ENCODE assay signal across 9 cellular contexts in genomic region chr1:110084226-110085078, GRCh38. TPM values are rescaled to one million over a fixed set of nuclear protein-coding genes. Genes with fewer than 3 reads are reported as not detected.
DNase-seq lines count a peak whose midpoint lies in the region; ATAC-seq and TF ChIP-seq lines count a peak whose summit lies in the region.
"Had no signal": no experiment of that assay in that cellular context is flagged by ENCODE, and none has a peak within 500 bp of the region (broad histone marks: within the 10 kb centered on the region; RNA-seq: fewer than 3 reads in every experiment).

No MANE protein-coding gene starts in this region.

- H3K27me3 ChIP-seq in HUES64 (ENCODE audit: insufficient read depth, low read length) (peaks cover 83% of the 10 kb centered on the region), iPS DF 6.9 (ENCODE audit: control insufficient read depth, insufficient read depth, low read length) (peaks cover 56% of the 10 kb centered on the region)

- H3K27ac ChIP-seq in HUES64 (ENCODE audit: low read depth, low read length) (no peak overlapping the region), iPS DF 6.9 (ENCODE audit: low read length) (no peak overlapping the region)

- peaks cover 58 to 70% (median 61%) of the 10 kb centered on the region in 3 donors for H3K27me3 Mint-ChIP-seq in CD14-positive monocyte (ENCODE audit: low read depth in 3 of 3)
- H3K27me3 Mint-ChIP-seq in activated naive CD8-positive, alpha-beta T cell treated with anti-CD3 and anti-CD28 coated beads, Interleukin-2, amount 50 U/mL, for 24 hours, result peaks cover 57% of the 10 kb centered on the region

- H3K9me3 ChIP-seq in HUES64 (ENCODE audit: insufficient read depth, low read depth, low read length), result no peaks in the 10 kb centered on the region
- no peaks in the 10 kb centered on the region for H3K9me3 ChIP-seq in iPS DF 6.9 (ENCODE audit: control insufficient read depth, insufficient read depth, low read length)

- DNase-seq in CD14-positive monocyte (ENCODE audit: low spot score), result no peak
- peak; percentile 29 for DNase-seq in activated naive CD8-positive, alpha-beta T cell treated with anti-CD3 and anti-CD28 coated beads, Interleukin-2, amount 50 U/mL, for 24 hours
- no peak for DNase-seq in iPS DF 6.9 (ENCODE audit: low read depth, low spot score)
- DNase-seq in sciatic nerve (ENCODE audit: low spot score), result peak; percentile 72
- no peak for DNase-seq in glomerular visceral epithelial cell (ENCODE audit: extremely low spot score)
- DNase-seq in SKM-1 (lab: John Stamatoyannopoulos, UW; ENCODE audit: unreplicated experiment), result no peak

- H3K36me3 ChIP-seq in HUES64 (ENCODE audit: insufficient read depth, low read length), result no peaks in the 10 kb centered on the region
- no peaks in the 10 kb centered on the region for H3K36me3 ChIP-seq in iPS DF 6.9 (ENCODE audit: control insufficient read depth, insufficient read depth, low read length)

- no peak for TF ChIP-seq CTCF in CD14-positive monocyte (IDR thresholded peaks at IDR 0.05)

- peak overlapping the region; percentile 89 to 98 for H3K4me3 Mint-ChIP-seq in CD14-positive monocyte
- H3K4me3 Mint-ChIP-seq in activated naive CD8-positive, alpha-beta T cell treated with anti-CD3 and anti-CD28 coated beads, Interleukin-2, amount 50 U/mL, for 24 hours, result peak overlapping the region; percentile 79

- peaks cover 25% of the 10 kb centered on the region for H3K4me1 Mint-ChIP-seq in CD14-positive monocyte
- peaks cover 14% of the 10 kb centered on the region for H3K4me1 Mint-ChIP-seq in activated naive CD8-positive, alpha-beta T cell treated with anti-CD3 and anti-CD28 coated beads, Interleukin-2, amount 50 U/mL, for 24 hours

- H3K9ac ChIP-seq in HUES64 (ENCODE audit: low read depth, low read length), result no peak overlapping the region; the same call in 1 of the 2 replicates

- peak overlapping the region; percentile 38 for H3K4me3 ChIP-seq in HUES64 (ENCODE audit: low read length)
- peak overlapping the region; percentile 33 for H3K4me3 ChIP-seq in iPS DF 6.9 (ENCODE audit: low read length)

- 3% methylated on average over 72 of the region's 72 CpGs for WGBS in HUES64
- no CpG with 5 or more reads among the region's 72 CpGs for WGBS in iPS DF 6.9 (ENCODE audit: insufficient coverage, insufficient read length)

- peak; percentile 52 for ATAC-seq in activated naive CD8-positive, alpha-beta T cell treated with anti-CD3 and anti-CD28 coated beads, Interleukin-2, amount 50 U/mL, for 24 hours
- ATAC-seq in sciatic nerve (peak; percentile 79), HG02571 (IDR thresholded peaks at IDR 0.05; ENCODE audit: unreplicated experiment) (no peak)

- H3K4me1 ChIP-seq in HUES64 (ENCODE audit: insufficient read depth, low read length) (peaks cover 16% of the 10 kb centered on the region; the same call in 1 of the 2 replicates), iPS DF 6.9 (ENCODE audit: control insufficient read depth, insufficient read depth, low read length) (peaks cover 2% of the 10 kb centered on the region; the same call in 1 of the 2 replicates)

- H3K36me3 Mint-ChIP-seq in CD14-positive monocyte, result peaks cover 4 to 14% of the 10 kb centered on the region in 2 donors
- H3K36me3 Mint-ChIP-seq in activated naive CD8-positive, alpha-beta T cell treated with anti-CD3 and anti-CD28 coated beads, Interleukin-2, amount 50 U/mL, for 24 hours (ENCODE audit: low read depth), result no peaks in the 10 kb centered on the region

- intact Hi-C loops in CD14-positive monocyte (cut with micrococcal nuclease) (no loop called here), sciatic nerve (cut with DNase I) (no loop called here)

- H3K9me3 Mint-ChIP-seq in CD14-positive monocyte, result peaks cover 0 to 16% (median 3%) of the 10 kb centered on the region in 7 donors
- no peaks in the 10 kb centered on the region for H3K9me3 Mint-ChIP-seq in activated naive CD8-positive, alpha-beta T cell treated with anti-CD3 and anti-CD28 coated beads, Interleukin-2, amount 50 U/mL, for 24 hours

- no peak overlapping the region for H3K27ac Mint-ChIP-seq in CD14-positive monocyte
- H3K27ac Mint-ChIP-seq in activated naive CD8-positive, alpha-beta T cell treated with anti-CD3 and anti-CD28 coated beads, Interleukin-2, amount 50 U/mL, for 24 hours, result no peak overlapping the region

RNA-seq across cellular contexts. Expression of gene ALX3, which starts 14.0 kb away (rescaled TPM):
- polyA plus RNA-seq in CD14-positive monocyte, result not detected
- polyA plus RNA-seq in HUES64 (2013, experiment 1 of 2), result 0.30 TPM
- polyA plus RNA-seq in HUES64 (2013, experiment 2 of 2), result 0.25 TPM
- not detected for total RNA-seq in sciatic nerve
- total RNA-seq: dermis microvascular lymphatic vessel endothelial cell had no signal

RNA-seq across cellular contexts. Expression of gene UBL4B, which starts 27.8 kb away (rescaled TPM):
- not detected for polyA plus RNA-seq in CD14-positive monocyte
- not detected for polyA plus RNA-seq in HUES64 (2013, experiment 1 of 2)
- not detected for polyA plus RNA-seq in HUES64 (2013, experiment 2 of 2)
- total RNA-seq in sciatic nerve, result not detected
- total RNA-seq: dermis microvascular lymphatic vessel endothelial cell had no signal

RNA-seq across cellular contexts. Expression of gene STRIP1, which starts 50.0 kb away (rescaled TPM):
- polyA plus RNA-seq in CD14-positive monocyte, result 10 to 100 TPM in 1 of 2 donors, 1 to 10 TPM in 1; 8.9 to 11.0 TPM
- 33.4 TPM for polyA plus RNA-seq in HUES64 (2013, experiment 1 of 2)
- 35.8 TPM for polyA plus RNA-seq in HUES64 (2013, experiment 2 of 2)
- 44.1 TPM for total RNA-seq in sciatic nerve

Comparison
In these comparisons a context has a peak if more than half of its experiments do, and no peak if none do; other contexts are left out.
1. DNase-seq: peak in activated naive CD8-positive, alpha-beta T cell treated with anti-CD3 and anti-CD28 coated beads, Interleukin-2, amount 50 U/mL, for 24 hours (single experiment) and sciatic nerve (single experiment); none in CD14-positive monocyte (single experiment), iPS DF 6.9 (single experiment), glomerular visceral epithelial cell (single experiment) and SKM-1 (single experiment).